ENCODE assay signal across 24 cellular contexts in the genomic region with DNA sequence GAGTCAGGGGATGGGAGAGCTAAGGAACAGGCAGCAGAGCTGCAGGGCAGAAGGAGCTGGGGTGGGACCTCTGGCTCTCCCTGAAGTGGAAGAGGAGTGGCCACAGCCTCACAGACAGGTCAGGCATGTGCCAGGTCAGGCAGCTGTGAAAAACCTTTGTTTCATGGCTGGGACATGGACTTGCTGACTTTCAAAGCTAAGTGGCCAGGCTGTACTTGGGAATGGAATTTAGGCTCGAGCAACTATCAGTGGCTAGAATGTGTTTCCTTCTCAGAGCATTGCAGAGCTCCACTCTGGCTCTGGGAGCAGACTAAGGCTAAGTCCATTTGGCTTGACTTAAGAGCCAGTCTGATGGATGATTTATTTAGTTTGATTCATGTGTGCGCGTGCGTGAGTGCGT.
"Had no signal": no experiment of that assay in that cellular context is flagged by ENCODE, and none has a peak within 500 bp of the region (broad histone marks: within the 10 kb centered on the region; RNA-seq: fewer than 3 reads in every experiment).

No MANE protein-coding gene starts in this region.

- H3K27me3 ChIP-seq: neural progenitor cell, ovary, right lobe of liver, sigmoid colon, stomach, thyroid gland, tibial nerve, upper lobe of left lung, vagina had no signal

- H3K36me3 ChIP-seq: neural progenitor cell, ovary, right lobe of liver, sigmoid colon, stomach, thoracic aorta, thyroid gland, tibial nerve, upper lobe of left lung, vagina had no signal

- H3K4me3 ChIP-seq: neural progenitor cell, ovary, psoas muscle, right lobe of liver, sigmoid colon, stomach, thoracic aorta, thyroid gland, tibial nerve, upper lobe of left lung, vagina had no signal

- DNase-seq: occipital lobe; ovary; posterior cingulate gyrus; psoas muscle; right cardiac atrium; right lobe of liver; sigmoid colon; small intestine; stimulated activated CD4-positive, alpha-beta T cell treated with anti-CD3 and anti-CD28 coated beads, Interleukin-15, amount 100 ng/mL, for 24 hours; stimulated activated CD4-positive, alpha-beta T cell treated with anti-CD3 and anti-CD28 coated beads, Interleukin-2, amount 100 ng/mL, for 24 hours; stimulated activated CD4-positive, alpha-beta T cell treated with anti-CD3 and anti-CD28 coated beads, Interleukin-2, amount 100 ng/mL, for 48 hours; stimulated activated CD4-positive, alpha-beta T cell treated with anti-CD3 and anti-CD28 coated beads, Interleukin-4, amount 100 ng/mL, for 24 hours; stimulated activated naive B cell treated with anti-CD40 and anti-IgM and Interleukin-4, amounts not matched to agents 10 μg/mL and 1 μg/mL and 100 μg/mL, for 72 hours; stimulated activated naive CD4-positive, alpha-beta T cell treated with Interleukin-2 at 50 U/mL for 16 hours; stomach; thyroid gland; trophoblast cell; upper lobe of left lung had no signal

- H3K4me1 ChIP-seq: neural progenitor cell, parathyroid adenoma, psoas muscle, right lobe of liver, sigmoid colon, stomach, thyroid gland, tibial nerve, upper lobe of left lung, vagina had no signal

- ATAC-seq: psoas muscle; right cardiac atrium; right lobe of liver; stimulated activated effector memory CD8-positive, alpha-beta T cell treated with anti-CD3 and anti-CD28 coated beads, Interleukin-12 subunit alpha, Interleukin-12 subunit beta, amount 100 ng/mL, for 72 hours; stimulated activated naive B cell treated with anti-CD40 and anti-IgM and Interleukin-4, amounts not matched to agents 10 μg/mL and 1 μg/mL and 100 μg/mL, for 72 hours had no signal

- H3K9me3 ChIP-seq: ovary, psoas muscle, right lobe of liver, sigmoid colon, stomach, thoracic aorta, thyroid gland, upper lobe of left lung, vagina had no signal

- H3K27ac ChIP-seq: neural progenitor cell, ovary, psoas muscle, right lobe of liver, sigmoid colon, stomach, thoracic aorta, thyroid gland, tibial nerve, upper lobe of left lung, vagina had no signal
